ENCODE assay signal across 22 cellular contexts in genomic region chr1:75964110-75964759, GRCh38. TPM values are rescaled to one million over a fixed set of nuclear protein-coding genes. Genes with fewer than 3 reads are reported as not detected.
DNase-seq lines count a peak whose midpoint lies in the region; ATAC-seq and TF ChIP-seq lines count a peak whose summit lies in the region.
"Not testable (repeated sequence)": the region's sequence is repeated elsewhere in the genome, so short reads cannot be mapped to it uniquely, and the experiment has no call there.
"Had no signal": no experiment of that assay in that cellular context is flagged by ENCODE, and none has a peak within 500 bp of the region (broad histone marks: within the 10 kb centered on the region; RNA-seq: fewer than 3 reads in every experiment).

No MANE protein-coding gene starts in this region.

- not testable (repeated sequence) for H3K4me2 ChIP-seq in hepatocyte

- intact Hi-C loops in Panc1 (cut with micrococcal nuclease; ENCODE audit: unreplicated experiment), result not testable (repeated sequence)

- not testable (repeated sequence) for H3K4me3 ChIP-seq in ACC112 (ENCODE audit: low read depth, low read length); Panc1 (ENCODE audit: low read depth in 2 of 2, low read length in 2 of 2); epithelial cell of esophagus (ENCODE audit: low read length); hepatocyte

- CTCF ChIA-PET in Panc1 (lab: Charles Lee), result not testable (repeated sequence)

- not testable (repeated sequence) for H3K9me3 ChIP-seq in Panc1 (ENCODE audit: control insufficient read depth, insufficient read depth, low read depth, low read length); hepatocyte (ENCODE audit: low read depth)

- DNase-seq in GM04503 (ENCODE audit: low read depth) (peak; percentile 13), HS-27A (ENCODE audit: low read depth) (peak; percentile 79), Panc1 (ENCODE audit: low read depth, low spot score) (peak; percentile 10), amniotic epithelial cell (ENCODE audit: low read depth) (peak; percentile 92), epithelial cell of esophagus (ENCODE audit: low read depth) (peak; percentile 23), hepatocyte (ENCODE audit: low spot score) (peak; percentile 13), renal cortical epithelial cell (ENCODE audit: low read depth) (peak; percentile 77)

- H3K27me3 ChIP-seq in ACC112 (ENCODE audit: insufficient read depth, low read length); Panc1 (ENCODE audit: control insufficient read depth, insufficient read depth, low read length); hepatocyte: not testable (repeated sequence)

- in situ Hi-C loops in Panc1 (cut with HindIII; ENCODE audit: low pct_unique_long_range_greater_than_20kb, low sequenced_read_pairs), result not testable (repeated sequence)

- peaks cover 16% of the 10 kb centered on the region for H3K4me1 ChIP-seq in ACC112 (ENCODE audit: control insufficient read depth, insufficient read depth, low read length, unreplicated experiment)
- not testable (repeated sequence) for H3K4me1 ChIP-seq in Panc1 (ENCODE audit: control insufficient read depth, insufficient read depth, low read length); hepatocyte (ENCODE audit: insufficient read depth)

- TF ChIP-seq CTCF in Panc1 (IDR thresholded peaks at IDR 0.05); epithelial cell of esophagus (IDR thresholded peaks at IDR 0.05; ENCODE audit: insufficient read depth, low read depth, low read length, missing control alignments); hepatocyte (IDR thresholded peaks at IDR 0.05; ENCODE audit: poor library complexity): not testable (repeated sequence)

- not testable (repeated sequence) for H2AFZ ChIP-seq in ACC112 (ENCODE audit: low read length, unreplicated experiment); hepatocyte

- POLR2A ChIA-PET in Panc1 (lab: Charles Lee), result not testable (repeated sequence)

- H4K20me1 ChIP-seq in hepatocyte (ENCODE audit: insufficient read depth, poor library complexity, severe bottlenecking), result not testable (repeated sequence)

- H3K9me2 ChIP-seq in hepatocyte (replicated peaks; ENCODE audit: insufficient read depth), result not testable (repeated sequence)

- 40% methylated on average over 10 of the region's 10 CpGs for WGBS in hepatocyte (ENCODE audit: low lambda C conversion rate, missing lambda C conversion rate)

- peak overlapping the region; percentile 44 for H3K27ac ChIP-seq in ACC112 (ENCODE audit: low read depth, low read length)
- not testable (repeated sequence) for H3K27ac ChIP-seq in Panc1 (ENCODE audit: low read length)
- H3K27ac ChIP-seq in hepatocyte, result peak overlapping the region; percentile 46

- not testable (repeated sequence) for ATAC-seq in Panc1

- not testable (repeated sequence) for BruUV-seq in Panc1 (replicated peaks; lab: Mats Ljungman, UMichigan)

- not testable (repeated sequence) for H3K79me2 ChIP-seq in ACC112 (ENCODE audit: control insufficient read depth, insufficient read depth, low read length, unreplicated experiment); hepatocyte

- H3K36me3 ChIP-seq in ACC112 (ENCODE audit: insufficient read depth, low read length); Panc1 (ENCODE audit: control insufficient read depth, insufficient read depth, low read length); hepatocyte (replicated peaks; ENCODE audit: insufficient read depth, low read depth): not testable (repeated sequence)

RNA-seq across cellular contexts. Expression of gene ASB17, which starts 32.0 kb away (rescaled TPM):
- total RNA-seq in Panc1 (2021; ENCODE audit: unreplicated experiment) (not detected), hepatocyte (0.40 TPM in 1 of 2 replicates, not detected in the other), renal cortical epithelial cell (not detected in 2 replicates)
- polyA plus RNA-seq in Panc1 (2012; ENCODE audit: insufficient read length), result not detected
- 0.28 and 0.31 TPM in 2 replicates for polyA plus RNA-seq in hepatocyte
- total RNA-seq: activated CD4-positive, alpha-beta T cell treated with anti-CD3 and anti-CD28 coated beads, Interleukin-2, amount 10 ng/mL, durations not matched to agents 7 days and 5 days; activated naive CD8-positive, alpha-beta T cell treated with anti-CD3 and anti-CD28 coated beads, Interleukin-2, amount 10 ng/mL, durations not matched to agents 7 days and 5 days; chondrocyte; gastroesophageal sphincter; HepG2; left ventricle myocardium superior; naive thymus-derived CD8-positive, alpha-beta T cell; NCI-H460; occipital lobe; Right ventricle myocardium superior; thyroid gland; WTC11 had no signal
- polyA plus RNA-seq: HepG2; immature natural killer cell; naive thymus-derived CD8-positive, alpha-beta T cell; small intestine had no signal

Comparison
In these comparisons a context has a peak if more than half of its experiments do, and no peak if none do; other contexts are left out.
1. DNase-seq: peak in every context shown above with its lines; median percentile 92 in amniotic epithelial cell; 79 in HS-27A; 77 in renal cortical epithelial cell; 23 in epithelial cell of esophagus; 13 in GM04503; 13 in hepatocyte; 10 in Panc1.